9 cellular contexts compared by ENCODE assay signal in genomic region chr3:160210799-160211221, GRCh38. TPM values are rescaled to one million over a fixed set of nuclear protein-coding genes. Genes with fewer than 3 reads are reported as not detected.
DNase-seq lines count a peak whose midpoint lies in the region; ATAC-seq, FAIRE-seq and TF ChIP-seq lines count a peak whose summit lies in the region.
"Had no signal": no experiment of that assay in that cellular context is flagged by ENCODE, and none has a peak within 500 bp of the region (broad histone marks: within the 10 kb centered on the region; RNA-seq: fewer than 3 reads in every experiment).

No MANE protein-coding gene starts in this region.

- H3K9me3 ChIP-seq in GM12878 (replicated peaks; ENCODE audit: control insufficient read depth, insufficient read depth, low read length): no peaks in the 10 kb centered on the region; the same call in 2 of the 3 replicates
- H3K9me3 ChIP-seq in osteoblast (ENCODE audit: low read depth, low read length): no peaks in the 10 kb centered on the region
- H3K9me3 ChIP-seq in esophagus muscularis mucosa: no peaks in the 10 kb centered on the region

- TF ChIP-seq CTCF in GM12875 (IDR thresholded peaks at IDR 0.05; ENCODE audit: borderline replicate concordance, insufficient read depth, low read depth, low read length) (peak; percentile 21; the same call in 1 of the 2 replicates), GM12878 (IDR thresholded peaks at IDR 0.05 in 2 of 3, conservative IDR thresholded peaks at IDR 0.05 in 1 of 3; ENCODE audit: control insufficient read depth in 2 of 3, extremely low read depth in 1 of 3, insufficient read depth in 1 of 3, low read depth in 3 of 3, low read length in 3 of 3) (0 out of 6 replicates have a peak, but pooled peaks of 2 of the 3 experiments have one; percentile 8), osteoblast (IDR thresholded peaks at IDR 0.05; ENCODE audit: extremely low read depth, low read depth, low read length) (peak; percentile 52), esophagus muscularis mucosa (IDR thresholded peaks at IDR 0.05) (no peak)

- TF ChIP-seq EP300 in Ishikawa (IDR thresholded peaks at IDR 0.05; ENCODE audit: borderline replicate concordance) (no peak), GM12878 (IDR thresholded peaks at IDR 0.05; ENCODE audit: borderline replicate concordance in 1 of 2, control insufficient read depth in 1 of 2, low read depth in 2 of 2, low read length in 2 of 2) (no peak), esophagus muscularis mucosa (IDR thresholded peaks at IDR 0.05) (no peak)

- no peak overlapping the region for H3K27ac ChIP-seq in GM12878 (ENCODE audit: control insufficient read depth, insufficient read depth)
- no peak overlapping the region for H3K27ac ChIP-seq in osteoblast (ENCODE audit: low read depth, low read length)
- H3K27ac ChIP-seq in esophagus muscularis mucosa (replicated peaks in 1 of 4): no peak overlapping the region

- POLR2A ChIA-PET in GM12878 (lab: Charles Lee): no interaction called here

- intact Hi-C loops in GM12878 (cut with micrococcal nuclease; ENCODE audit: unreplicated experiment) (loop anchor here (2.0 kb wide), 1 partner anchor 178 kb away; no protein-coding TSS in a partner anchor), esophagus muscularis mucosa (cut with DNase I) (no loop called here)

- H3K4me2 ChIP-seq in GM12878 (ENCODE audit: control insufficient read depth, insufficient read depth) (no peak overlapping the region), osteoblast (ENCODE audit: insufficient read depth, low read length) (no peak overlapping the region)

- no peak overlapping the region for H2AFZ ChIP-seq in GM12878 (ENCODE audit: control insufficient read depth, low read depth, low read length)
- peak overlapping the region; percentile 80 for H2AFZ ChIP-seq in osteoblast (ENCODE audit: low read length)

- H4K20me1 ChIP-seq in GM12878 (ENCODE audit: control insufficient read depth, insufficient read depth) (no peaks in the 10 kb centered on the region), osteoblast (ENCODE audit: insufficient read depth, low read length) (no peaks in the 10 kb centered on the region)

- 81% methylated on average over 1 of the region's 1 CpG for WGBS in GM12878 (ENCODE audit: insufficient coverage, insufficient replicate concordance, low lambda C conversion rate, missing lambda C conversion rate)
- WGBS in esophagus muscularis mucosa: 76% methylated on average over 1 of the region's 1 CpG

- no peak overlapping the region for H3K4me3 ChIP-seq in GM12875 (ENCODE audit: low read depth, low read length)
- H3K4me3 ChIP-seq in GM12878: no peak overlapping the region
- H3K4me3 ChIP-seq in osteoblast (ENCODE audit: insufficient read depth, low read length): no peak overlapping the region
- no peak overlapping the region for H3K4me3 ChIP-seq in esophagus muscularis mucosa

- H3K36me3 ChIP-seq in GM12878 (ENCODE audit: control insufficient read depth in 2 of 2, insufficient read depth in 2 of 2, low read length in 1 of 2) (no peaks in the 10 kb centered on the region), osteoblast (ENCODE audit: insufficient read depth, low read length) (no peaks in the 10 kb centered on the region), esophagus muscularis mucosa (no peaks in the 10 kb centered on the region)

- H3K27me3 ChIP-seq in GM12878 (replicated peaks in 1 of 2; ENCODE audit: control insufficient read depth in 2 of 2, insufficient read depth in 2 of 2, low read length in 1 of 2) (no peaks in the 10 kb centered on the region), osteoblast (ENCODE audit: insufficient read depth, low read length) (no peaks in the 10 kb centered on the region), esophagus muscularis mucosa (no peaks in the 10 kb centered on the region)

- peak; percentile 46 for TF ChIP-seq RAD21 in Ishikawa (IDR thresholded peaks at IDR 0.05; ENCODE audit: low read depth)
- TF ChIP-seq RAD21 in GM12878 (IDR thresholded peaks at IDR 0.05; ENCODE audit: insufficient read depth, low read depth, low read length): peak; percentile 55

- H3K4me1 ChIP-seq in GM12878 (ENCODE audit: control insufficient read depth, insufficient read depth, low read length): no peaks in the 10 kb centered on the region
- peaks cover 3% of the 10 kb centered on the region for H3K4me1 ChIP-seq in osteoblast (ENCODE audit: insufficient read depth, low read length)
- no peaks in the 10 kb centered on the region for H3K4me1 ChIP-seq in esophagus muscularis mucosa

- no peak overlapping the region for H3K9ac ChIP-seq in GM12878 (ENCODE audit: control insufficient read depth, insufficient read depth, low read length)

- no peak for TF ChIP-seq POLR2A in GM12878 (IDR thresholded peaks at IDR 0.05; ENCODE audit: low read depth, low read length)
- TF ChIP-seq POLR2A in esophagus muscularis mucosa (IDR thresholded peaks at IDR 0.05; ENCODE audit: low read depth): no peak

- FAIRE-seq in GM12878 (lab: Jason Lieb, UNC): no peak

- SMC1A ChIA-PET in GM12878 (lab: Charles Lee; ENCODE audit: uncharacterized antibody, unreplicated experiment): interaction anchor here (0.8 kb wide), 1 partner anchor 10 kb away, joined by 4 read pairs; no protein-coding TSS in a partner anchor

- DNase-seq in GM12878 (ENCODE audit: low read depth, low spot score) (no peak), osteoblast (ENCODE audit: insufficient read length, low spot score, missing footprints) (peak; percentile 31), esophagus muscularis mucosa (ENCODE audit: extremely low spot score) (no peak), NCI-H1694 (lab: John Stamatoyannopoulos, UW) (no peak)
- DNase-seq: islet precursor cell had no signal

- BruUV-seq in GM12878 (replicated peaks; lab: Mats Ljungman, UMichigan): no TSS peak

- no peaks in the 10 kb centered on the region for H3K79me2 ChIP-seq in GM12878 (ENCODE audit: control insufficient read depth, insufficient read depth, low read length)
- no peaks in the 10 kb centered on the region for H3K79me2 ChIP-seq in osteoblast (ENCODE audit: insufficient read depth, low read length)

- RAD21 ChIA-PET in GM12878 (lab: Charles Lee; ENCODE audit: unreplicated experiment): interaction anchor here (0.5 to 1.2 kb wide), 2 partner anchors 46 to 326 kb away, joined by 3 read pairs; no protein-coding TSS in a partner anchor

- in situ Hi-C loops in GM12878 (cut with MboI): no loop called here

- CTCF ChIA-PET in GM12878 (lab: Yijun Ruan, JAX): interaction anchor here (0.6 to 2.7 kb wide), 7 partner anchors 14 to 398 kb away, joined by 3 to 13 read pairs (median 4); no protein-coding TSS in a partner anchor

- ATAC-seq in GM12878 (peak; percentile 53), GM18498 (IDR thresholded peaks at IDR 0.05; ENCODE audit: unreplicated experiment) (no peak), HG02623 (IDR thresholded peaks at IDR 0.05; ENCODE audit: unreplicated experiment) (no peak)

TF ChIP-seq in Ishikawa, 13 proteins besides CTCF, POLR2A, EP300 and RAD21:
- TF ChIP-seq CEBPB (IDR thresholded peaks at IDR 0.05): peak; percentile 43; the same call in 1 of the 2 replicates
- no peak for TF ChIP-seq EGR1 (IDR thresholded peaks at IDR 0.05)
- TF ChIP-seq TEAD4 (IDR thresholded peaks at IDR 0.05): peak; percentile 54; the same call in 1 of the 2 replicates
- TF ChIP-seq NFIC (IDR thresholded peaks at IDR 0.05): no peak

TF ChIP-seq in GM12878, 131 proteins besides CTCF, POLR2A, EP300 and RAD21 (continues in another document):
- TF ChIP-seq SMARCA5 (IDR thresholded peaks at IDR 0.05) (no peak), PBX3 (IDR thresholded peaks at IDR 0.05; ENCODE audit: insufficient replicate concordance, low read depth, low read length) (no peak), IRF3 (IDR thresholded peaks at IDR 0.05) (no peak), RUNX3 (IDR thresholded peaks at IDR 0.05; ENCODE audit: low read length) (peak; percentile 42), ATF7 (IDR thresholded peaks at IDR 0.05; ENCODE audit: low read depth) (peak; percentile 61; the same call in 1 of the 2 replicates), CREB1 (IDR thresholded peaks at IDR 0.05; ENCODE audit: low read depth) (peak; percentile 49; the same call in 1 of the 2 replicates)

RNA-seq across cellular contexts. Expression of gene C3orf80, which starts 14.4 kb away (rescaled TPM):
- total RNA-seq in GM12878 (2013; cell fraction: nucleolus; rRNA removed): not detected in 2 replicates
- total RNA-seq in GM12878 (2014; rRNA removed) (not detected in 2 replicates), GM12878 (2014; rRNA removed; fragmentation: Illumina TruSeq; extraction: Trizol) (not detected in 2 replicates), GM12878 (2021) (0.08 TPM in 1 of 2 replicates, not detected in the other), osteoblast (1.2 and 2.2 TPM in 2 replicates), esophagus muscularis mucosa (under 1 TPM; under 0.01 to 0.26 (median 0.17) TPM)
- polyA plus RNA-seq in GM12878 (2011; ENCODE audit: low read depth): not detected
- polyA plus RNA-seq in GM12878 (2011; rRNA removed) (not detected in 2 replicates), GM12878 (2014; fragmentation: Illumina TruSeq; extraction: Trizol) (not detected in 2 replicates), GM12878 (2014; fragmentation: Nextera tagmentation; extraction: Ambion mirVana) (under 1 TPM in 1 of 2 experiments, not detected in 1; 0.02 TPM), GM12878 (2014; rRNA removed) (0.04 TPM in 1 of 2 replicates, not detected in the other), GM12878 (2016; fragmentation: Nextera tagmentation; extraction: Ambion mirVana) (not detected)
- not detected in 2 replicates for polyA plus RNA-seq in GM12878 (2011; cell fraction: cytosol; rRNA removed)
- not detected in 2 replicates for polyA plus RNA-seq in GM12878 (2011; cell fraction: nucleus; rRNA removed)
- polyA plus RNA-seq in GM12878 (2012): not detected in 2 replicates
- polyA minus RNA-seq in GM12878 (2011; rRNA and poly(A)+ RNA removed): not detected in 2 replicates
- polyA minus RNA-seq in GM12878 (2011; cell fraction: cytosol; rRNA and poly(A)+ RNA removed): not detected in 2 replicates
- not detected in 2 replicates for polyA minus RNA-seq in GM12878 (2011; cell fraction: nucleus; rRNA and poly(A)+ RNA removed)

Comparison
In these comparisons a context has a peak if more than half of its experiments do, and no peak if none do; other contexts are left out.
1. CTCF ChIP-seq: peak in GM12875 (single experiment), GM12878 (2 of 3) and osteoblast (single experiment); none in esophagus muscularis mucosa (0 of 3).